ENCODE assay signal across 8 cellular contexts in the genomic region with DNA sequence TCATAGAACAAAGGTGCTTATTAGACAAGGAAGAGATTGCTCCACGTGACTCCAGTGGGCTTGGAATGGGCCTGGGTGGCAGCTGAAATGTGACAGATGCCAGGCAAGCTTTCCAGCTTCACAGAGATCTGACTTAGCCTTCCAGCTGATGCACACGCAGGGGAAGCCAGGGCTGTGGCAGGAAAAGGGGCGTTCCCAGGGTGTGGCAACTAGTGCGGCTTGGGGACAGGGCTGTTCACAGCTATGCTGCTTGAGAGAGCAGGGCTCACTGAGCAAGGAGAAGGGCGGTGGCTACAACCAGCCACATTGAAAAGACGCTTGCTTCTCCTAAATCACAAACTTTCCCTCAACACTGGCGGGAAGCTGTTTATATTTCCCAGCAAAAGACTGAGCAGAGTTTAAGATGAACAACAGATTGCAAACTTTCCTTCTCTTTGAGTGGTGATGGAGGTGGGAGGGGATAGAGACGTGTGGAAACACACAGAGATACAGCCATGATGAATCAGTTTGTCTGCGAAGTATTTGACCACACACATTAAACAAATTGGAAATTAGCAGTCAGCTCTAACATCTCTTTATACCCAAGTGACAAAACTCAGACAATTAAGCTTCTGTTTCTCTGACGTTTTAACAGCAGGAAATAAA.
A peak's percentile ranks its signal among the peaks of the same experiment; 100 is the strongest.
DNase-seq lines count a peak whose midpoint lies in the region; ATAC-seq and TF ChIP-seq lines count a peak whose summit lies in the region.

No MANE protein-coding gene starts in this region.

- H3K79me2 ChIP-seq in osteoblast (ENCODE audit: insufficient read depth, low read length): no peaks in the 10 kb centered on the region

- no peaks in the 10 kb centered on the region for H4K20me1 ChIP-seq in osteoblast (ENCODE audit: insufficient read depth, low read length)

- no peaks in the 10 kb centered on the region for H3K36me3 ChIP-seq in osteoblast (ENCODE audit: insufficient read depth, low read length)

- peak overlapping the region; percentile 64 for H3K27ac ChIP-seq in VCaP
- peak overlapping the region; percentile 43 for H3K27ac ChIP-seq in osteoblast (ENCODE audit: low read depth, low read length)

- no peaks in the 10 kb centered on the region for H3K27me3 ChIP-seq in osteoblast (ENCODE audit: insufficient read depth, low read length)

- H3K9me3 ChIP-seq in osteoblast (ENCODE audit: low read depth, low read length): no peaks in the 10 kb centered on the region

- ATAC-seq in GM19023 (IDR thresholded peaks at IDR 0.05; ENCODE audit: unreplicated experiment): no peak
- ATAC-seq in GM21390 (IDR thresholded peaks at IDR 0.05; ENCODE audit: unreplicated experiment): no peak
- ATAC-seq in HG03025 (IDR thresholded peaks at IDR 0.05; ENCODE audit: low FRiP score, unreplicated experiment): no peak

- H3K4me3 ChIP-seq in osteoblast (ENCODE audit: insufficient read depth, low read length): no peak overlapping the region

- no peak for TF ChIP-seq CTCF in VCaP (conservative IDR thresholded peaks at IDR 0.05)
- TF ChIP-seq CTCF in osteoblast (IDR thresholded peaks at IDR 0.05; ENCODE audit: extremely low read depth, low read depth, low read length): no peak

- peaks cover 25% of the 10 kb centered on the region for H3K4me1 ChIP-seq in osteoblast (ENCODE audit: insufficient read depth, low read length)

- H3K4me2 ChIP-seq in osteoblast (ENCODE audit: insufficient read depth, low read length): peak overlapping the region; percentile 49

- peak overlapping the region; percentile 70 for H2AFZ ChIP-seq in osteoblast (ENCODE audit: low read length)

- DNase-seq in Daoy (ENCODE audit: low read depth) (peak; percentile 85), dedifferentiated amniotic fluid mesenchymal stem cell (ENCODE audit: extremely low spot score) (peak; percentile 26), osteoblast (ENCODE audit: insufficient read length, low spot score, missing footprints) (peak; percentile 78), HUDEP-2 (lab: John Stamatoyannopoulos, UW; ENCODE audit: unreplicated experiment in 76 of 76) (no peak)

Comparison
In these comparisons a context has a peak if more than half of its experiments do, and no peak if none do; other contexts are left out.
1. DNase-seq: peak in Daoy (single experiment), dedifferentiated amniotic fluid mesenchymal stem cell (single experiment) and osteoblast (single experiment); none in HUDEP-2 (0 of 76).